Comparison of ENCODE assay signal across 9 cellular contexts in the genomic region with DNA sequence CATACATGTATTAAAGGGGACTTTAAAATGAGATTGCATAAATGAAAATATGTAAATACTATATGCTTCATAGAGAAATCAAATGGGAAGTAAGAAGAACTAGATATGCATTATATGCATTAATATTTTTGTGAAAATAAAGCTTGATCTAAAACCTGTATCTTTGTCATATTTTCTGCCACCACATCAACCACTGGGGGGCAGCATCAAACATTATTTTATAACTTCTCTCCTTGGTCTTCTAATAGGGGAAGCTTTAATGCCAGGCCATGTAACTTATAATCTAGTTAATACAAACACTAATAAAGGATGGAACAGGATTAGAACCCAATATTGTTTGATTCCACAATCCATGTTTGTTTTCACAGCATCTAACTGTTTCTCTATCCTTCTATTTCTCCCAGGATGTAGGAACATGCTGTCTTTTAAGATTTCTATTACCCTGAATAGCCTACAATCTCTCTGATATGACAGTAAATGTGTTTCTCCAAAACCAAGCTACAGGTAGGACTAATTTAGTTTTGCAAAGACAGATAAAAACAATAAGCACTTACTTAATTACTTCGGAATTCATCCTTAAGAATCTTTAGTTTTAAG. TPM values are rescaled to one million over a fixed set of nuclear protein-coding genes. Genes with fewer than 3 reads are reported as not detected.
DNase-seq lines count a peak whose midpoint lies in the region; ATAC-seq lines count a peak whose summit lies in the region.
"Had no signal": no experiment of that assay in that cellular context is flagged by ENCODE, and none has a peak within 500 bp of the region (broad histone marks: within the 10 kb centered on the region; RNA-seq: fewer than 3 reads in every experiment).

No MANE protein-coding gene starts in this region.

- H3K27ac ChIP-seq in CD4-positive, alpha-beta memory T cell (ENCODE audit: low read depth, low read length) = no peak overlapping the region

- no peaks in the 10 kb centered on the region for H3K36me3 Mint-ChIP-seq in CD4-positive, alpha-beta memory T cell
- no peaks in the 10 kb centered on the region for H3K36me3 Mint-ChIP-seq in activated T-cell treated with anti-CD3 and anti-CD28 coated beads, Interleukin-2, amount 50 U/mL, for 4 hours (ENCODE audit: insufficient read depth)

- no peaks in the 10 kb centered on the region for H3K9me3 Mint-ChIP-seq in CD4-positive, alpha-beta memory T cell
- no peaks in the 10 kb centered on the region for H3K9me3 Mint-ChIP-seq in activated T-cell treated with anti-CD3 and anti-CD28 coated beads, Interleukin-2, amount 50 U/mL, for 4 hours

- H3K4me3 ChIP-seq in CD4-positive, alpha-beta memory T cell (ENCODE audit: low read length in 2 of 2) = no peak overlapping the region
- H3K4me3 ChIP-seq: mucosa of descending colon had no signal

- no peaks in the 10 kb centered on the region for H3K27me3 ChIP-seq in CD4-positive, alpha-beta memory T cell (ENCODE audit: insufficient read depth, low read length)

- peak; percentile 54 for ATAC-seq in GM19328 (IDR thresholded peaks at IDR 0.05; ENCODE audit: unreplicated experiment)
- ATAC-seq in activated T-cell treated with anti-CD3 and anti-CD28 coated beads, Interleukin-2, amount 50 U/mL, for 4 hours = no peak
- ATAC-seq in GM19035 (IDR thresholded peaks at IDR 0.05; ENCODE audit: unreplicated experiment) = no peak
- ATAC-seq: mucosa of descending colon had no signal

- no peak overlapping the region for H3K4me3 Mint-ChIP-seq in CD4-positive, alpha-beta memory T cell
- H3K4me3 Mint-ChIP-seq in activated T-cell treated with anti-CD3 and anti-CD28 coated beads, Interleukin-2, amount 50 U/mL, for 4 hours = no peak overlapping the region

- POLR2A ChIA-PET in CD4-positive, alpha-beta memory T cell (lab: Charles Lee; ENCODE audit: partially characterized antibody) = no interaction called here

- H3K4me1 Mint-ChIP-seq in CD4-positive, alpha-beta memory T cell = no peaks in the 10 kb centered on the region
- no peaks in the 10 kb centered on the region for H3K4me1 Mint-ChIP-seq in activated T-cell treated with anti-CD3 and anti-CD28 coated beads, Interleukin-2, amount 50 U/mL, for 4 hours (ENCODE audit: low read depth)

- intact Hi-C loops in CD4-positive, alpha-beta memory T cell (cut with micrococcal nuclease) = loop anchor here (2.0 to 5.0 kb wide), 2 partner anchors 179 to 356 kb away; no protein-coding TSS in a partner anchor
- intact Hi-C loops in head of caudate nucleus (cut with DNase I) = no loop called here

- no peaks in the 10 kb centered on the region for H3K36me3 ChIP-seq in CD4-positive, alpha-beta memory T cell (ENCODE audit: insufficient read depth, low read length)

- H3K4me1 ChIP-seq in CD4-positive, alpha-beta memory T cell (ENCODE audit: insufficient read depth, low read length) = no peaks in the 10 kb centered on the region

- no peak overlapping the region for H3K27ac Mint-ChIP-seq in CD4-positive, alpha-beta memory T cell

- DNase-seq in CD4-positive, alpha-beta memory T cell = peak in 4 of 5 donors; percentile 10 to 22 (median 18)
- DNase-seq in NCI-H1092 treated with DMSO at 0.1 percent for 48 hours (lab: John Stamatoyannopoulos, UW) = peak; percentile 56
- DNase-seq in activated T-cell treated with anti-CD3 and anti-CD28 coated beads, Interleukin-2, amount 50 U/mL, for 4 hours = peak; percentile 11
- peak in 36 of 42 donors; percentile 12 to 83 (median 54) for DNase-seq in head of caudate nucleus
- peak; percentile 19 for DNase-seq in stimulated activated CD4-positive, alpha-beta T cell treated with anti-CD3 and anti-CD28 coated beads, Interleukin-12 subunit alpha, Interleukin-12 subunit beta, amount 100 ng/mL, for 4 hours
- DNase-seq in GM19238 (ENCODE audit: insufficient read length, low spot score) = no peak

- peaks cover 12 to 16% of the 10 kb centered on the region in 2 donors for H3K27me3 Mint-ChIP-seq in CD4-positive, alpha-beta memory T cell
- H3K27me3 Mint-ChIP-seq in activated T-cell treated with anti-CD3 and anti-CD28 coated beads, Interleukin-2, amount 50 U/mL, for 4 hours (ENCODE audit: low read depth) = peaks cover 15% of the 10 kb centered on the region

- CTCF ChIA-PET in CD4-positive, alpha-beta memory T cell (lab: Charles Lee; ENCODE audit: partially characterized antibody) = interaction anchor here (0.7 to 2.8 kb wide), 16 partner anchors 10 to 366 kb away, joined by 3 to 15 read pairs (median 4); no protein-coding TSS in a partner anchor

- H3K9me3 ChIP-seq in CD4-positive, alpha-beta memory T cell (ENCODE audit: control insufficient read depth in 1 of 2, low read length in 2 of 2) = no peaks in the 10 kb centered on the region
- H3K9me3 ChIP-seq: mucosa of descending colon had no signal

RNA-seq across cellular contexts. Expression of a gene that starts 10.0 kb away (rescaled TPM):
- not detected for total RNA-seq in CD4-positive, alpha-beta memory T cell
- polyA plus RNA-seq in CD4-positive, alpha-beta memory T cell = not detected
- total RNA-seq in activated T-cell treated with anti-CD3 and anti-CD28 coated beads, Interleukin-2, amount 50 U/mL, for 4 hours = not detected
- total RNA-seq: mucosa of descending colon had no signal
